In the genomic region with DNA sequence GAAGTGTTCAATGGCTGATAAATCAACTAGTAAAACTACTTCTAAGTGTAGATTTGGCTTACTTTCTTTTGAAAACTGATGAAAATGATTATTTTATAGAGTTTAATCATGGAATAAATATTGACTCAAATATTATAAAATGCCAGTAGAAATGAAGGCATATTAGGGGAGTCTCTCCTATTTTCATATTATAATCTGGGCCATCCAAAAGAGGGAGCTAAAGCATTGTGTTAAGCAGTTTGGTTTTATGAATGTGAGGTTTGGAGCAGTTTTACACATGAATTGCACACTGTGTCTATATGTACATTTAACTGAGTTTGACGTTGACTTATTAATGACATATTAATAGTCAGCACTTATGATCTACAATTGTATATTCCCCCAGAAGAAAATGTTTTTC, we compare ENCODE assay signal across 11 cellular contexts. TPM values are rescaled to one million over a fixed set of nuclear protein-coding genes. Genes with fewer than 3 reads are reported as not detected.
DNase-seq lines count a peak whose midpoint lies in the region; ATAC-seq and TF ChIP-seq lines count a peak whose summit lies in the region.
"Had no signal": no experiment of that assay in that cellular context is flagged by ENCODE, and none has a peak within 500 bp of the region (broad histone marks: within the 10 kb centered on the region; RNA-seq: fewer than 3 reads in every experiment).

No MANE protein-coding gene starts in this region.

- H3F3A ChIP-seq in PC-9 (ENCODE audit: insufficient read depth, low read depth) = no peaks in the 10 kb centered on the region

- no peaks in the 10 kb centered on the region for H3K79me2 ChIP-seq in PC-9 (ENCODE audit: low read depth)

- H3K27ac Mint-ChIP-seq in activated T-helper 2 cell treated with anti-CD3 and anti-CD28 coated beads, Interferon-gamma antibody, Interleukin-2, Interleukin-4, amounts not matched to agents 10 μg/mL and 5 μg/mL and 100 μg/mL, durations not matched to agents 14 hours and 24 hours and 36 hours = no peak overlapping the region
- H3K27ac Mint-ChIP-seq: activated CD4-positive, alpha-beta T cell treated with anti-CD3 and anti-CD28 coated beads, Interleukin-2, amount 10 ng/mL, durations not matched to agents 7 days and 5 days had no signal

- H3K9me2 ChIP-seq in PC-9 (ENCODE audit: insufficient read depth) = no peaks in the 10 kb centered on the region; the same call in 1 of the 2 replicates

- no peaks in the 10 kb centered on the region for H3K36me3 Mint-ChIP-seq in activated T-helper 2 cell treated with anti-CD3 and anti-CD28 coated beads, Interferon-gamma antibody, Interleukin-2, Interleukin-4, amounts not matched to agents 10 μg/mL and 5 μg/mL and 100 μg/mL, durations not matched to agents 14 hours and 24 hours and 36 hours (ENCODE audit: low read depth)

- H3K4me2 ChIP-seq in PC-9 = no peak overlapping the region

- POLR2A ChIA-PET in PC-9 (lab: Charles Lee; ENCODE audit: unreplicated experiment) = interaction anchor here (0.6 kb wide), 1 partner anchor 1200 kb away, joined by 9 read pairs; no protein-coding TSS in a partner anchor

- H3K27ac ChIP-seq in PC-9 = no peak overlapping the region
- H3K27ac ChIP-seq: colonic mucosa had no signal

- H3K4me3 ChIP-seq in BE2C (ENCODE audit: low read depth, low read length) (no peak overlapping the region), PC-9 (no peak overlapping the region), fibroblast of mammary gland (ENCODE audit: control insufficient read depth, low read depth, low read length) (no peak overlapping the region)
- H3K4me3 ChIP-seq: colonic mucosa had no signal

- no peaks in the 10 kb centered on the region for H3K27me3 Mint-ChIP-seq in activated T-helper 2 cell treated with anti-CD3 and anti-CD28 coated beads, Interferon-gamma antibody, Interleukin-2, Interleukin-4, amounts not matched to agents 10 μg/mL and 5 μg/mL and 100 μg/mL, durations not matched to agents 14 hours and 24 hours and 36 hours (ENCODE audit: low read depth)
- H3K27me3 Mint-ChIP-seq: activated CD4-positive, alpha-beta T cell treated with anti-CD3 and anti-CD28 coated beads, Interleukin-2, amount 10 ng/mL, durations not matched to agents 7 days and 5 days had no signal

- ATAC-seq in HG03139 (IDR thresholded peaks at IDR 0.05; ENCODE audit: unreplicated experiment) = no peak

- TF ChIP-seq CTCF in BE2C (IDR thresholded peaks at IDR 0.05; ENCODE audit: low read depth, low read length) (peak; percentile 61), PC-9 (conservative IDR thresholded peaks at IDR 0.05) (peak; percentile 51), fibroblast of mammary gland (conservative IDR thresholded peaks at IDR 0.05; ENCODE audit: control insufficient read depth, insufficient read depth, low read depth, low read length) (peak; percentile 28)

- H3K9me3 Mint-ChIP-seq in activated T-helper 2 cell treated with anti-CD3 and anti-CD28 coated beads, Interferon-gamma antibody, Interleukin-2, Interleukin-4, amounts not matched to agents 10 μg/mL and 5 μg/mL and 100 μg/mL, durations not matched to agents 14 hours and 24 hours and 36 hours = peaks cover 26% of the 10 kb centered on the region

- intact Hi-C loops in PC-9 (cut with micrococcal nuclease; ENCODE audit: unreplicated experiment) = loop anchor here (1.0 to 5.0 kb wide), 2 partner anchors 1746 to 1876 kb away; no protein-coding TSS in a partner anchor
- intact Hi-C loops in activated T-helper 2 cell treated with anti-CD3 and anti-CD28 coated beads, Interferon-gamma antibody, Interleukin-2, Interleukin-4, amounts not matched to agents 10 μg/mL and 5 μg/mL and 100 μg/mL, durations not matched to agents 14 hours and 24 hours and 36 hours (cut with micrococcal nuclease) = no loop called here

- no peaks in the 10 kb centered on the region for H3K36me3 ChIP-seq in BE2C
- H3K36me3 ChIP-seq in PC-9 (ENCODE audit: low read depth) = no peaks in the 10 kb centered on the region
- H3K36me3 ChIP-seq: colonic mucosa had no signal

- no peak for DNase-seq in BE2C
- DNase-seq in HuH-7 (ENCODE audit: low spot score) = peak; percentile 2
- DNase-seq in PC-9 = no peak
- peak; percentile 34 for DNase-seq in fibroblast of mammary gland (ENCODE audit: low read depth)
- no peak for DNase-seq in inferior parietal cortex (ENCODE audit: extremely low spot score)
- DNase-seq in activated T-helper 2 cell treated with anti-CD3 and anti-CD28 coated beads, Interferon-gamma antibody, Interleukin-2, Interleukin-4, amounts not matched to agents 10 μg/mL and 5 μg/mL and 100 μg/mL, durations not matched to agents 14 hours and 24 hours and 36 hours (ENCODE audit: low spot score) = no peak
- DNase-seq in activated CD8-positive, alpha-beta memory T cell treated with anti-CD3 and anti-CD28 coated beads for 24 hours = no peak
- DNase-seq: activated CD4-positive, alpha-beta T cell treated with anti-CD3 and anti-CD28 coated beads, Interleukin-2, amount 10 ng/mL, durations not matched to agents 7 days and 5 days; colonic mucosa had no signal

- CTCF ChIA-PET in PC-9 (lab: Charles Lee) = no interaction called here

- H3K4me1 Mint-ChIP-seq in activated T-helper 2 cell treated with anti-CD3 and anti-CD28 coated beads, Interferon-gamma antibody, Interleukin-2, Interleukin-4, amounts not matched to agents 10 μg/mL and 5 μg/mL and 100 μg/mL, durations not matched to agents 14 hours and 24 hours and 36 hours (ENCODE audit: low read depth) = no peaks in the 10 kb centered on the region
- H3K4me1 Mint-ChIP-seq: activated CD4-positive, alpha-beta T cell treated with anti-CD3 and anti-CD28 coated beads, Interleukin-2, amount 10 ng/mL, durations not matched to agents 7 days and 5 days had no signal

- H3K27me3 ChIP-seq in BE2C = no peaks in the 10 kb centered on the region
- no peaks in the 10 kb centered on the region for H3K27me3 ChIP-seq in PC-9 (ENCODE audit: insufficient read depth, low read depth)
- H3K27me3 ChIP-seq: colonic mucosa had no signal

- H3K4me1 ChIP-seq in BE2C = no peaks in the 10 kb centered on the region
- H3K4me1 ChIP-seq in PC-9 (replicated peaks; ENCODE audit: insufficient read depth) = no peaks in the 10 kb centered on the region
- H3K4me1 ChIP-seq: colonic mucosa had no signal

- no peak overlapping the region for H3K4me3 Mint-ChIP-seq in activated T-helper 2 cell treated with anti-CD3 and anti-CD28 coated beads, Interferon-gamma antibody, Interleukin-2, Interleukin-4, amounts not matched to agents 10 μg/mL and 5 μg/mL and 100 μg/mL, durations not matched to agents 14 hours and 24 hours and 36 hours (ENCODE audit: low read depth)
- H3K4me3 Mint-ChIP-seq: activated CD4-positive, alpha-beta T cell treated with anti-CD3 and anti-CD28 coated beads, Interleukin-2, amount 10 ng/mL, durations not matched to agents 7 days and 5 days had no signal

- no peak overlapping the region for H2AFZ ChIP-seq in PC-9

- BruUV-seq in PC-9 (replicated peaks; lab: Mats Ljungman, UMichigan) = no TSS peak

- H4K20me1 ChIP-seq in PC-9 (ENCODE audit: insufficient read depth) = no peaks in the 10 kb centered on the region

- H3K9me3 ChIP-seq in BE2C (no peaks in the 10 kb centered on the region), PC-9 (ENCODE audit: insufficient read depth, low read depth) (no peaks in the 10 kb centered on the region)
- H3K9me3 ChIP-seq: colonic mucosa had no signal

RNA-seq across cellular contexts. Expression of a gene that starts 17.4 kb away (rescaled TPM):
- polyA plus RNA-seq in BE2C (2012; ENCODE audit: insufficient read depth, insufficient read length, low read depth) = 0.23 TPM
- not detected in 2 replicates for total RNA-seq in PC-9 (2021)
- not detected in 2 replicates for total RNA-seq in activated T-helper 2 cell treated with anti-CD3 and anti-CD28 coated beads, Interferon-gamma antibody, Interleukin-2, Interleukin-4, amounts not matched to agents 10 μg/mL and 5 μg/mL and 100 μg/mL, durations not matched to agents 14 hours and 24 hours and 36 hours
- total RNA-seq: activated CD4-positive, alpha-beta T cell treated with anti-CD3 and anti-CD28 coated beads, Interleukin-2, amount 10 ng/mL, durations not matched to agents 7 days and 5 days; colonic mucosa; lung microvascular endothelial cell had no signal

Comparison
In these comparisons a context has a peak if more than half of its experiments do, and no peak if none do; other contexts are left out.
1. DNase-seq: peak in HuH-7 (single experiment) and fibroblast of mammary gland (single experiment); none in BE2C (single experiment), PC-9 (0 of 2), inferior parietal cortex (single experiment), activated T-helper 2 cell treated with anti-CD3 and anti-CD28 coated beads, Interferon-gamma antibody, Interleukin-2, Interleukin-4, amounts not matched to agents 10 μg/mL and 5 μg/mL and 100 μg/mL, durations not matched to agents 14 hours and 24 hours and 36 hours (single experiment) and activated CD8-positive, alpha-beta memory T cell treated with anti-CD3 and anti-CD28 coated beads for 24 hours (single experiment).
2. Peak in every context shown above with its lines, with median percentiles within 50 percentile points of each other: CTCF ChIP-seq.